In the genomic region with DNA sequence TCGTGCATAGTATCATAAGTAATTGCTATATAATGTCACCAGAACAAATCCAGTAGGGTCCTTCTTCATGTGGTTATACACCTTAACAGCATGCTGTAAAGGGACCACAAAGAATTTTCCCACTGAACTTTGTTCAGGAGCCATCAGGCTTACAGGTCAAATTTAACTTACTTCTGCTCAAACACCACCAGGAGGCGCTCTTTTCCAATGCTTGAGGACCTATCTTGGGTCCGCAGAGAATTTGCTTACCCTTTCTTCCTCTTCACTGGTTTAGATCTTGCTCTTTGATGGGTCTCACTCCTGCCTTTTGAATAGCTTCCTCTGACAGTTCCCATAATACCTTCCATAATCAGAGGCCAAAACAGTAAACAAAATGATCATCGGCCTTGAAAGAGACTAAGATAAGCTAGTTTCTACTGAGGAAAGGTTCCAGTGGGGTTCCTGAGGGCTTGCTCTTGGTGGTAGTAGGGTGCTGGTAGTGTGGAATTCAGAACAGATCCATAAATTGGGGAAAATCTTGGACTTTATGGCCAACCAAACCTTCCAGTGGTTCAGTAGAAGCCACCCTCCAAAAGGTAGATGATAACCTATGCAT, we compare ENCODE assay signal across 1 cellular context.
TF ChIP-seq lines count a peak whose summit lies in the region.

No MANE protein-coding gene starts in this region.

TF ChIP-seq in GM23338, 12 proteins besides CTCF, POLR2A, EP300 and RAD21 (continued from another document):
- TF ChIP-seq, protein P1, sequence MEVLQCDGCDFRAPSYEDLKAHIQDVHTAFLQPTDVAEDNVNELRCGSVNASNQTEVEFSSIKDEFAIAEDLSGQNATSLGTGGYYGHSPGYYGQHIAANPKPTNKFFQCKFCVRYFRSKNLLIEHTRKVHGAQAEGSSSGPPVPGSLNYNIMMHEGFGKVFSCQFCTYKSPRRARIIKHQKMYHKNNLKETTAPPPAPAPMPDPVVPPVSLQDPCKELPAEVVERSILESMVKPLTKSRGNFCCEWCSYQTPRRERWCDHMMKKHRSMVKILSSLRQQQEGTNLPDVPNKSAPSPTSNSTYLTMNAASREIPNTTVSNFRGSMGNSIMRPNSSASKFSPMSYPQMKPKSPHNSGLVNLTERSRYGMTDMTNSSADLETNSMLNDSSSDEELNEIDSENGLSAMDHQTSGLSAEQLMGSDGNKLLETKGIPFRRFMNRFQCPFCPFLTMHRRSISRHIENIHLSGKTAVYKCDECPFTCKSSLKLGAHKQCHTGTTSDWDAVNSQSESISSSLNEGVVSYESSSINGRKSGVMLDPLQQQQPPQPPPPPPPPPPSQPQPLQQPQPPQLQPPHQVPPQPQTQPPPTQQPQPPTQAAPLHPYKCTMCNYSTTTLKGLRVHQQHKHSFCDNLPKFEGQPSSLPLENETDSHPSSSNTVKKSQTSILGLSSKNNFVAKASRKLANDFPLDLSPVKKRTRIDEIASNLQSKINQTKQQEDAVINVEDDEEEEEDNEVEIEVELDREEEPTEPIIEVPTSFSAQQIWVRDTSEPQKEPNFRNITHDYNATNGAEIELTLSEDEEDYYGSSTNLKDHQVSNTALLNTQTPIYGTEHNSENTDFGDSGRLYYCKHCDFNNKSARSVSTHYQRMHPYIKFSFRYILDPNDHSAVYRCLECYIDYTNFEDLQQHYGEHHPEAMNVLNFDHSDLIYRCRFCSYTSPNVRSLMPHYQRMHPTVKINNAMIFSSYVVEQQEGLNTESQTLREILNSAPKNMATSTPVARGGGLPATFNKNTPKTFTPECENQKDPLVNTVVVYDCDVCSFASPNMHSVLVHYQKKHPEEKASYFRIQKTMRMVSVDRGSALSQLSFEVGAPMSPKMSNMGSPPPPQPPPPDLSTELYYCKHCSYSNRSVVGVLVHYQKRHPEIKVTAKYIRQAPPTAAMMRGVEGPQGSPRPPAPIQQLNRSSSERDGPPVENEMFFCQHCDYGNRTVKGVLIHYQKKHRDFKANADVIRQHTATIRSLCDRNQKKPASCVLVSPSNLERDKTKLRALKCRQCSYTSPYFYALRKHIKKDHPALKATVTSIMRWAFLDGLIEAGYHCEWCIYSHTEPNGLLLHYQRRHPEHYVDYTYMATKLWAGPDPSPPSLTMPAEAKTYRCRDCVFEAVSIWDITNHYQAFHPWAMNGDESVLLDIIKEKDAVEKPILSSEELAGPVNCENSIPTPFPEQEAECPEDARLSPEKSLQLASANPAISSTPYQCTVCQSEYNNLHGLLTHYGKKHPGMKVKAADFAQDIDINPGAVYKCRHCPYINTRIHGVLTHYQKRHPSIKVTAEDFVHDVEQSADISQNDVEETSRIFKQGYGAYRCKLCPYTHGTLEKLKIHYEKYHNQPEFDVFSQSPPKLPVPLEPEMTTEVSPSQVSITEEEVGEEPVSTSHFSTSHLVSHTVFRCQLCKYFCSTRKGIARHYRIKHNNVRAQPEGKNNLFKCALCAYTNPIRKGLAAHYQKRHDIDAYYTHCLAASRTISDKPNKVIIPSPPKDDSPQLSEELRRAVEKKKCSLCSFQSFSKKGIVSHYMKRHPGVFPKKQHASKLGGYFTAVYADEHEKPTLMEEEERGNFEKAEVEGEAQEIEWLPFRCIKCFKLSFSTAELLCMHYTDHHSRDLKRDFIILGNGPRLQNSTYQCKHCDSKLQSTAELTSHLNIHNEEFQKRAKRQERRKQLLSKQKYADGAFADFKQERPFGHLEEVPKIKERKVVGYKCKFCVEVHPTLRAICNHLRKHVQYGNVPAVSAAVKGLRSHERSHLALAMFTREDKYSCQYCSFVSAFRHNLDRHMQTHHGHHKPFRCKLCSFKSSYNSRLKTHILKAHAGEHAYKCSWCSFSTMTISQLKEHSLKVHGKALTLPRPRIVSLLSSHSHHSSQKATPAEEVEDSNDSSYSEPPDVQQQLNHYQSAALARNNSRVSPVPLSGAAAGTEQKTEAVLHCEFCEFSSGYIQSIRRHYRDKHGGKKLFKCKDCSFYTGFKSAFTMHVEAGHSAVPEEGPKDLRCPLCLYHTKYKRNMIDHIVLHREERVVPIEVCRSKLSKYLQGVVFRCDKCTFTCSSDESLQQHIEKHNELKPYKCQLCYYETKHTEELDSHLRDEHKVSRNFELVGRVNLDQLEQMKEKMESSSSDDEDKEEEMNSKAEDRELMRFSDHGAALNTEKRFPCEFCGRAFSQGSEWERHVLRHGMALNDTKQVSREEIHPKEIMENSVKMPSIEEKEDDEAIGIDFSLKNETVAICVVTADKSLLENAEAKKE (CRISPR knock-in tag; IDR thresholded peaks at IDR 0.05), result no peak
- TF ChIP-seq NANOG (IDR thresholded peaks at IDR 0.05; ENCODE audit: borderline replicate concordance) (no peak), POLR2AphosphoS5 (IDR thresholded peaks at IDR 0.05; ENCODE audit: low read depth) (no peak), CREB1 (CRISPR knock-in tag; IDR thresholded peaks at IDR 0.05; ENCODE audit: low read depth) (no peak), ZNF114 (CRISPR knock-in tag; IDR thresholded peaks at IDR 0.05) (no peak)
